8 cellular contexts compared by ENCODE assay signal in the genomic region with DNA sequence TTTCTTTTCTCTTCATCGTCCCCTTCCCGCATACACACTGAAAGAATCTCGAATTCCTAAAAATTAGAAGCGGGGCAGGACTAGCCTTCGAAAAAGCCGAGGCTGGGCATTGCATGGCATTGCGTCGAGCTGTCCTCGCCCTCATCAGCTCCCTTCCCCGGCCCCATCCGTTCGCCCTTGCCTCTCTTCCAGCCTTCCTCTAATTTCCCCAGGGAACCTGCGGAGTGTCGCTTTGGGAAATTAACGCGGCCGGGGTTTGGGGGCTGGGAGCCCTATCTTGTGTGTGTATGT. TPM values are rescaled to one million over a fixed set of nuclear protein-coding genes. Genes with fewer than 3 reads are reported as not detected.
DNase-seq lines count a peak whose midpoint lies in the region; ATAC-seq and TF ChIP-seq lines count a peak whose summit lies in the region.

No MANE protein-coding gene starts in this region.

- H3K4me3 ChIP-seq in GM23338 (peak overlapping the region; percentile 98), SK-N-MC (peak overlapping the region; percentile 87), fibroblast of the aortic adventitia (ENCODE audit: low read depth, low read length) (peak overlapping the region; percentile 91), skeletal muscle cell (ENCODE audit: low read depth, low read length) (peak overlapping the region; percentile 93)

- H3K36me3 Mint-ChIP-seq in GM23338 (ENCODE audit: low read depth) = peaks cover 18% of the 10 kb centered on the region

- no peak for ATAC-seq in GM23338
- ATAC-seq in HG03469 (IDR thresholded peaks at IDR 0.05; ENCODE audit: unreplicated experiment) = no peak
- ATAC-seq in HG02938 (IDR thresholded peaks at IDR 0.05; ENCODE audit: unreplicated experiment) = no peak

- TF ChIP-seq CTCF in GM23338 (conservative IDR thresholded peaks at IDR 0.05; ENCODE audit: low read depth in 2 of 2) (no peak), fibroblast of the aortic adventitia (IDR thresholded peaks at IDR 0.05; ENCODE audit: insufficient read depth, low read length) (no peak)

- peak overlapping the region; percentile 99 for H3K4me2 ChIP-seq in GM23338

- peaks cover 20% of the 10 kb centered on the region; the same call in 1 of the 2 replicates for H3K27me3 ChIP-seq in GM23338 (ENCODE audit: insufficient read depth)

- H3K27me3 Mint-ChIP-seq in GM23338 (ENCODE audit: insufficient read depth, low read depth, poor library complexity) = peaks cover 35% of the 10 kb centered on the region

- H3K79me2 ChIP-seq in GM23338 (replicated peaks; ENCODE audit: insufficient read depth) = peaks cover 20% of the 10 kb centered on the region

- H3K9ac ChIP-seq in SK-N-MC (ENCODE audit: insufficient read length) = peak overlapping the region; percentile 94

- H3K9me3 ChIP-seq in SK-N-MC (ENCODE audit: low read depth, low read length) = no peaks in the 10 kb centered on the region

- H3K9me3 Mint-ChIP-seq in GM23338 = no peaks in the 10 kb centered on the region; the same call in 1 of the 3 replicates

- H3K9me2 ChIP-seq in GM23338 (ENCODE audit: insufficient read depth) = peaks cover 7% of the 10 kb centered on the region

- H3K36me3 ChIP-seq in GM23338 (ENCODE audit: insufficient read depth) = no peaks in the 10 kb centered on the region
- peaks cover 21% of the 10 kb centered on the region; the same call in 1 of the 2 replicates for H3K36me3 ChIP-seq in SK-N-MC (ENCODE audit: insufficient read depth, low read length)

- H3F3A ChIP-seq in GM23338 (replicated peaks; ENCODE audit: low read depth) = peaks cover 43% of the 10 kb centered on the region

- peak overlapping the region; percentile 89 for H3K4me3 Mint-ChIP-seq in GM23338

- peaks cover 20% of the 10 kb centered on the region for H4K20me1 ChIP-seq in GM23338 (replicated peaks; ENCODE audit: insufficient read depth)

- peak overlapping the region; percentile 62 for H3K27ac Mint-ChIP-seq in GM23338

- H3K4me1 Mint-ChIP-seq in GM23338 = peaks cover 67% of the 10 kb centered on the region

- DNase-seq in GM23338 (ENCODE audit: low spot score) (peak; percentile 60), SK-N-MC (ENCODE audit: low read depth, low spot score) (no peak), fibroblast of the aortic adventitia (ENCODE audit: low read depth) (peak; percentile 55), skeletal muscle cell (ENCODE audit: low read depth) (no peak), NCI-H510A (lab: John Stamatoyannopoulos, UW) (no peak), NCI-H446 treated with DMSO at 0.1 percent for 48 hours (lab: John Stamatoyannopoulos, UW) (no peak)

- H3K27ac ChIP-seq in GM23338 (ENCODE audit: low read depth) = peak overlapping the region; percentile 89; the same call in 1 of the 2 replicates
- 0 out of 2 replicates have a peak overlapping the region, but pooled peaks have one; percentile 14 for H3K27ac ChIP-seq in SK-N-MC

- no peak overlapping the region for H2AFZ ChIP-seq in GM23338

- H3K4me1 ChIP-seq in GM23338 (ENCODE audit: insufficient read depth) = peaks cover 47% of the 10 kb centered on the region

TF ChIP-seq in GM23338, 12 proteins besides CTCF, POLR2A, EP300 and RAD21 (continues in another document):
- no peak for TF ChIP-seq ZNF331 (CRISPR knock-in tag; IDR thresholded peaks at IDR 0.05; ENCODE audit: low read depth)
- TF ChIP-seq ZNF114 (CRISPR knock-in tag; IDR thresholded peaks at IDR 0.05) = no peak
- no peak for TF ChIP-seq STAT1 (IDR thresholded peaks at IDR 0.05; ENCODE audit: unreplicated experiment)
- no peak for TF ChIP-seq POLR2AphosphoS5 (IDR thresholded peaks at IDR 0.05; ENCODE audit: low read depth)
- no peak for TF ChIP-seq JUNB (IDR thresholded peaks at IDR 0.05; ENCODE audit: unreplicated experiment)
- no peak for TF ChIP-seq NANOG (IDR thresholded peaks at IDR 0.05; ENCODE audit: borderline replicate concordance)
- TF ChIP-seq, protein P1, sequence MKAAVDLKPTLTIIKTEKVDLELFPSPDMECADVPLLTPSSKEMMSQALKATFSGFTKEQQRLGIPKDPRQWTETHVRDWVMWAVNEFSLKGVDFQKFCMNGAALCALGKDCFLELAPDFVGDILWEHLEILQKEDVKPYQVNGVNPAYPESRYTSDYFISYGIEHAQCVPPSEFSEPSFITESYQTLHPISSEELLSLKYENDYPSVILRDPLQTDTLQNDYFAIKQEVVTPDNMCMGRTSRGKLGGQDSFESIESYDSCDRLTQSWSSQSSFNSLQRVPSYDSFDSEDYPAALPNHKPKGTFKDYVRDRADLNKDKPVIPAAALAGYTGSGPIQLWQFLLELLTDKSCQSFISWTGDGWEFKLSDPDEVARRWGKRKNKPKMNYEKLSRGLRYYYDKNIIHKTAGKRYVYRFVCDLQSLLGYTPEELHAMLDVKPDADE (IDR thresholded peaks at IDR 0.05) = no peak
- TF ChIP-seq EZH2phosphoT487 (IDR thresholded peaks at IDR 0.05; ENCODE audit: unreplicated experiment) = no peak

RNA-seq across cellular contexts. Expression of a gene that starts 1.1 kb away (rescaled TPM):
- total RNA-seq in GM23338 (2014; rRNA removed; shearing (Covaris generic)) = 82.4 and 111 TPM in 2 replicates
- polyA plus RNA-seq in GM23338 (2016; fragmentation: Nextera tagmentation; extraction: Ambion mirVana) = 238 and 270 TPM in 2 replicates
- total RNA-seq in fibroblast of the aortic adventitia (ENCODE audit: low replicate concordance) = 61.6 and 575 TPM in 2 replicates

RNA-seq across cellular contexts. Expression of a gene that starts 5.1 kb away (rescaled TPM):
- 1.0 and 4.7 TPM in 2 replicates for total RNA-seq in GM23338 (2014; rRNA removed; shearing (Covaris generic))
- polyA plus RNA-seq in GM23338 (2016; fragmentation: Nextera tagmentation; extraction: Ambion mirVana) = 3.7 and 3.9 TPM in 2 replicates
- total RNA-seq in fibroblast of the aortic adventitia (ENCODE audit: low replicate concordance) = 0.16 TPM in 1 of 2 replicates, not detected in the other

RNA-seq across cellular contexts. Expression of a gene that starts 14.3 kb away (rescaled TPM):
- 289 and 292 TPM in 2 replicates for total RNA-seq in GM23338 (2014; rRNA removed; shearing (Covaris generic))
- 280 and 283 TPM in 2 replicates for polyA plus RNA-seq in GM23338 (2016; fragmentation: Nextera tagmentation; extraction: Ambion mirVana)
- total RNA-seq in fibroblast of the aortic adventitia (ENCODE audit: low replicate concordance) = 29.5 and 104 TPM in 2 replicates

RNA-seq across cellular contexts. Expression of a gene that starts 22.1 kb away (rescaled TPM):
- total RNA-seq in GM23338 (2014; rRNA removed; shearing (Covaris generic)) = 1.5 and 2.2 TPM in 2 replicates
- 2.0 and 2.1 TPM in 2 replicates for polyA plus RNA-seq in GM23338 (2016; fragmentation: Nextera tagmentation; extraction: Ambion mirVana)
- total RNA-seq in fibroblast of the aortic adventitia (ENCODE audit: low replicate concordance) = 1.6 TPM in 1 of 2 replicates, not detected in the other

RNA-seq across cellular contexts. Expression of a gene that starts 43.4 kb away (rescaled TPM):
- total RNA-seq in GM23338 (2014; rRNA removed; shearing (Covaris generic)) = 51.9 and 53.9 TPM in 2 replicates
- 36.9 and 37.7 TPM in 2 replicates for polyA plus RNA-seq in GM23338 (2016; fragmentation: Nextera tagmentation; extraction: Ambion mirVana)
- 71.1 and 86.0 TPM in 2 replicates for total RNA-seq in fibroblast of the aortic adventitia (ENCODE audit: low replicate concordance)

Comparison
In these comparisons a context has a peak if more than half of its experiments do, and no peak if none do; other contexts are left out.
1. DNase-seq: peak in GM23338 (single experiment) and fibroblast of the aortic adventitia (single experiment); none in SK-N-MC (single experiment), skeletal muscle cell (single experiment), NCI-H510A (single experiment) and NCI-H446 treated with DMSO at 0.1 percent for 48 hours (single experiment).
2. Peak in every context shown above with its lines, with median percentiles within 50 percentile points of each other: H3K4me3 ChIP-seq.